ENCODE assay signal across 8 cellular contexts in the genomic region with DNA sequence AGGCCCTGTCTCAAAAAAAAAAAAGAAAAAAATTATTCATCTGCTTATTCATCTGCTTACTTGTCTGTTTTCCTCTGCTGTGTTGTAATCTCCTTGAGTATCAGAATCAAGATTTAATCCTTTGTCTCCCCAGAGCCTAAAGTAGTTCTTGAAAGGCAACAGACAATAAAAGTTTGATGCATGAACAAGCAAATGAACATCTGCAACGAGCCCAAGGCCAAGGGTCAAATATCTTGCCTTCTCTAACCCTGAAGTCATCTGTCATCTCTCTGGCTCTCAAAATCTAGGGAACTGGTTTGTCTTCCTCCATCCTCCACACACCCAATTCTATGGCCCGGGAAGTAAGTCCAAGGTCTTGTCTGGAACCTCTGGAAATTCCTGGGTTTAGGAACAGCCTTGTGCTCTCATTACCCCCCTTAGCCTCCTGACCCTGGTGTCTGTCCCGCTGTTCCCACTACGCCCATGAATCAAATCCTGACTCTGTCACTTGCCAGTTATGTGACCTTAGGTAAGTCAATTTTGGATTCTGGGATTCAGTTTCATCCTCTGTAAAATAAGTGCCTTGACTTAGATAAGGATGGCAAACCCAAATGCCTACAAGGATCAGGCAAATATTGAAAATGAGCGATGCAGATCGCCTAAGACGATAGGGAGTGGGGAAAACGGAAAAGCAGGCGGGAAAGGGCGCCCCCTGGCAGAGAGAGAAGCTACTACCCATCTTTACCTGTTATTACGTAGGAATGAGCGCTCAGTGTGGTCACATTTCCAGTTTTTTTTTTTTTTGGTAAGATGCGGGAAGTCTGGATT.
DNase-seq lines count a peak whose midpoint lies in the region; ATAC-seq and TF ChIP-seq lines count a peak whose summit lies in the region.

No MANE protein-coding gene starts in this region.

- H3K27me3 ChIP-seq in Peyer's patch: no peaks in the 10 kb centered on the region

- peak; percentile 51 for DNase-seq in activated naive CD4-positive, alpha-beta T cell treated with anti-CD3 and anti-CD28 coated beads for 36 hours
- no peak for DNase-seq in activated naive CD4-positive, alpha-beta T cell (lab: John Stamatoyannopoulos, UW)
- DNase-seq in Peyer's patch: peak in 2 of 3 donors; percentile 62 to 67
- peak; percentile 57 for DNase-seq in globus pallidus (ENCODE audit: low spot score)
- peak; percentile 46 for DNase-seq in superior temporal gyrus (ENCODE audit: extremely low spot score)
- DNase-seq in glomerular visceral epithelial cell (ENCODE audit: extremely low spot score): no peak
- DNase-seq in Kasumi-1 (lab: John Stamatoyannopoulos, UW): no peak

- peak in 4 of 6 experiments; percentile 51 to 78 (median 70) for TF ChIP-seq CTCF in Peyer's patch (IDR thresholded peaks at IDR 0.05)

- H3K4me3 ChIP-seq in Peyer's patch: no peak overlapping the region

- no peaks in the 10 kb centered on the region for H3K36me3 Mint-ChIP-seq in activated naive CD4-positive, alpha-beta T cell treated with anti-CD3 and anti-CD28 coated beads for 36 hours (ENCODE audit: low read depth)

- no peak overlapping the region for H3K27ac Mint-ChIP-seq in activated naive CD4-positive, alpha-beta T cell treated with anti-CD3 and anti-CD28 coated beads for 36 hours

- H3K36me3 ChIP-seq in Peyer's patch: no peaks in the 10 kb centered on the region

- H3K4me1 Mint-ChIP-seq in activated naive CD4-positive, alpha-beta T cell treated with anti-CD3 and anti-CD28 coated beads for 36 hours (ENCODE audit: low read depth): no peaks in the 10 kb centered on the region

- H3K27ac ChIP-seq in Peyer's patch: no peak overlapping the region

- no peak for TF ChIP-seq POLR2A in Peyer's patch (IDR thresholded peaks at IDR 0.05)

- H3K9me3 Mint-ChIP-seq in activated naive CD4-positive, alpha-beta T cell treated with anti-CD3 and anti-CD28 coated beads for 36 hours: no peaks in the 10 kb centered on the region

- no peaks in the 10 kb centered on the region for H3K4me1 ChIP-seq in Peyer's patch

- H3K4me3 Mint-ChIP-seq in activated naive CD4-positive, alpha-beta T cell treated with anti-CD3 and anti-CD28 coated beads for 36 hours: no peak overlapping the region

- intact Hi-C loops in activated naive CD4-positive, alpha-beta T cell treated with anti-CD3 and anti-CD28 coated beads for 36 hours (cut with micrococcal nuclease): loop anchor here (1.0 to 5.0 kb wide), 2 partner anchors 199 to 215 kb away; no protein-coding TSS in a partner anchor

- ATAC-seq in GM21717 (IDR thresholded peaks at IDR 0.05; ENCODE audit: unreplicated experiment): no peak

- H3K9me3 ChIP-seq in Peyer's patch: no peaks in the 10 kb centered on the region

- H3K27me3 Mint-ChIP-seq in activated naive CD4-positive, alpha-beta T cell treated with anti-CD3 and anti-CD28 coated beads for 36 hours (ENCODE audit: low read depth): peaks cover 20% of the 10 kb centered on the region

- CTCF ChIA-PET in activated naive CD4-positive, alpha-beta T cell treated with anti-CD3 and anti-CD28 coated beads for 36 hours (lab: Charles Lee): interaction anchor here (0.7 to 2.6 kb wide), 3 partner anchors 77 to 627 kb away, joined by 3 to 13 read pairs (median 3); no protein-coding TSS in a partner anchor

Comparison
In these comparisons a context has a peak if more than half of its experiments do, and no peak if none do; other contexts are left out.
1. DNase-seq: peak in activated naive CD4-positive, alpha-beta T cell treated with anti-CD3 and anti-CD28 coated beads for 36 hours (single experiment), Peyer's patch (2 of 3), globus pallidus (single experiment) and superior temporal gyrus (single experiment); none in activated naive CD4-positive, alpha-beta T cell (0 of 4), glomerular visceral epithelial cell (single experiment) and Kasumi-1 (0 of 2).